28 cellular contexts compared by ENCODE assay signal in genomic region chr13:43737524-43737923, GRCh38.
"Had no signal": no experiment of that assay in that cellular context is flagged by ENCODE, and none has a peak within 500 bp of the region (broad histone marks: within the 10 kb centered on the region; RNA-seq: fewer than 3 reads in every experiment).

No MANE protein-coding gene starts in this region.

- H3K27ac Mint-ChIP-seq: dendritic cell treated with granulocyte-macrophage colony-stimulating factor and Interleukin-4, amounts not matched to agents 40 ng/mL and 50 ng/mL, for 4 days; effector memory CD8-positive, alpha-beta T cell; endodermal cell had no signal

- DNase-seq: colonic mucosa; cortex of kidney; dermis blood vessel endothelial cell; dorsolateral prefrontal cortex; effector CD4-positive, alpha-beta T cell; effector CD8-positive, alpha-beta T cell; effector memory CD4-positive, alpha-beta T cell; effector memory CD8-positive, alpha-beta T cell; endodermal cell; erythroblast; esophagus squamous epithelium; foreskin fibroblast; foreskin keratinocyte; foreskin melanocyte; gastrocnemius medialis; glutamatergic neuron; head of caudate nucleus; heart left ventricle; heart right ventricle had no signal

- FAIRE-seq: endometrium, endothelial cell of umbilical vein, frontal cortex had no signal

- H3K4me1 ChIP-seq: colonic mucosa, esophagus muscularis mucosa, esophagus squamous epithelium, foreskin keratinocyte, gastrocnemius medialis, gastroesophageal sphincter, heart right ventricle had no signal

- H3K9me3 Mint-ChIP-seq: dendritic cell treated with granulocyte-macrophage colony-stimulating factor and Interleukin-4, amounts not matched to agents 40 ng/mL and 50 ng/mL, for 4 days; effector memory CD8-positive, alpha-beta T cell; endodermal cell had no signal

- H3K36me3 ChIP-seq: colonic mucosa, esophagus muscularis mucosa, esophagus squamous epithelium, gastrocnemius medialis, gastroesophageal sphincter, heart left ventricle, heart right ventricle had no signal

- ATAC-seq: effector memory CD8-positive, alpha-beta T cell; esophagus mucosa; foreskin keratinocyte; gastrocnemius medialis; gastroesophageal sphincter; heart left ventricle; heart right ventricle had no signal

- H3K4me1 Mint-ChIP-seq: endodermal cell had no signal

- H3K27ac ChIP-seq: colonic mucosa, coronary artery, dorsolateral prefrontal cortex, epithelial cell of prostate, esophagus muscularis mucosa, esophagus squamous epithelium, foreskin keratinocyte, gastrocnemius medialis, gastroesophageal sphincter, heart left ventricle, heart right ventricle had no signal

- H3K4me3 Mint-ChIP-seq: dendritic cell treated with granulocyte-macrophage colony-stimulating factor and Interleukin-4, amounts not matched to agents 40 ng/mL and 50 ng/mL, for 4 days; effector memory CD8-positive, alpha-beta T cell; endodermal cell had no signal

- H3K4me3 ChIP-seq: colonic mucosa, coronary artery, dorsolateral prefrontal cortex, esophagus muscularis mucosa, esophagus squamous epithelium, gastrocnemius medialis, gastroesophageal sphincter, heart left ventricle, heart right ventricle had no signal

- H3K9me3 ChIP-seq: colonic mucosa, esophagus muscularis mucosa, esophagus squamous epithelium, gastrocnemius medialis, gastroesophageal sphincter, heart left ventricle, heart right ventricle had no signal

- H3K27me3 ChIP-seq: colonic mucosa, dorsolateral prefrontal cortex, esophagus muscularis mucosa, esophagus squamous epithelium, foreskin keratinocyte, gastrocnemius medialis, gastroesophageal sphincter, heart left ventricle, heart right ventricle had no signal

- H3K27me3 Mint-ChIP-seq: dendritic cell treated with granulocyte-macrophage colony-stimulating factor and Interleukin-4, amounts not matched to agents 40 ng/mL and 50 ng/mL, for 4 days had no signal
